Comparison of ENCODE assay signal across 32 cellular contexts in the genomic region with DNA sequence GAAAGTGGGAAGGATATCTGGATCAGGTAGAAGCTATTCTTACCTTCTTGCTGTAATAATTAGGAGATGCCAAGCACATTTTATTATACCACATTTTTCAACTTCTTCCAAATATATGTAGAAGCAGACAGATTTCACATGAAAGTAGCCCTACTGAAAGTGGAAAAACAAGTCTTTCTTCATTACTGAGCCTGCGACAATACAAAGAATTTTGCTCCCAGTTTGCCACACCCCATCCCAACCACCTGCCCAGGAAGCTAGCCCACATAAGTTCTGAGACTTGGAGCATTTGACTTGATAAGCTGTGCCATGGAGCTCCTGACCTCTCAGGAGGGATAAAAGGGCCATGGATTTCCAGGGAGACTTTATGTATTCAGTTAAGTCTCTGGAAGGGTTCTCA.
DNase-seq lines count a peak whose midpoint lies in the region; ATAC-seq, FAIRE-seq and TF ChIP-seq lines count a peak whose summit lies in the region.
"Had no signal": no experiment of that assay in that cellular context is flagged by ENCODE, and none has a peak within 500 bp of the region (broad histone marks: within the 10 kb centered on the region; RNA-seq: fewer than 3 reads in every experiment).

No MANE protein-coding gene starts in this region.

- no peak for FAIRE-seq in small intestine (lab: Jason Lieb, UNC)
- FAIRE-seq: endometrium, GM12878 had no signal

- TF ChIP-seq CTCF in RWPE2 (IDR thresholded peaks at IDR 0.05; ENCODE audit: poor library complexity, severe bottlenecking) (no peak), Peyer's patch (IDR thresholded peaks at IDR 0.05) (no peak)

- no peak overlapping the region for H3K27ac Mint-ChIP-seq in activated T-cell treated with anti-CD3 and anti-CD28 coated beads, Interleukin-2, amount 50 U/mL, for 24 hours
- H3K27ac Mint-ChIP-seq: activated CD4-positive, alpha-beta memory T cell treated with anti-CD3 and anti-CD28 coated beads for 36 hours; B cell; CD4-positive, alpha-beta memory T cell; T-helper 1 cell treated with Interleukin-12 subunit alpha and Interleukin-12 subunit beta and Interleukin-4 antibody, amounts not matched to agents 30 μg/mL and 1 μg/mL, for 36 hours had no signal

- H3K27ac ChIP-seq in RWPE2 (ENCODE audit: poor library complexity, severe bottlenecking): no peak overlapping the region
- no peak overlapping the region for H3K27ac ChIP-seq in small intestine (ENCODE audit: low read depth in 1 of 2, low read length in 1 of 2)
- no peak overlapping the region for H3K27ac ChIP-seq in Peyer's patch
- H3K27ac ChIP-seq: heart right ventricle, parathyroid adenoma, right atrium auricular region, RWPE1, SK-N-MC, testis, vagina had no signal

- no peak overlapping the region for H3K4me3 Mint-ChIP-seq in activated T-cell treated with anti-CD3 and anti-CD28 coated beads, Interleukin-2, amount 50 U/mL, for 24 hours
- H3K4me3 Mint-ChIP-seq: activated CD4-positive, alpha-beta memory T cell treated with anti-CD3 and anti-CD28 coated beads for 36 hours; B cell; CD4-positive, alpha-beta memory T cell; T-helper 1 cell treated with Interleukin-12 subunit alpha and Interleukin-12 subunit beta and Interleukin-4 antibody, amounts not matched to agents 30 μg/mL and 1 μg/mL, for 36 hours had no signal

- no peaks in the 10 kb centered on the region for H3K4me1 Mint-ChIP-seq in activated T-cell treated with anti-CD3 and anti-CD28 coated beads, Interleukin-2, amount 50 U/mL, for 24 hours (ENCODE audit: low read depth)
- H3K4me1 Mint-ChIP-seq: B cell; CD4-positive, alpha-beta memory T cell had no signal

- H3K36me3 Mint-ChIP-seq in activated T-cell treated with anti-CD3 and anti-CD28 coated beads, Interleukin-2, amount 50 U/mL, for 24 hours (ENCODE audit: low read depth): no peaks in the 10 kb centered on the region
- H3K36me3 Mint-ChIP-seq: activated CD4-positive, alpha-beta memory T cell treated with anti-CD3 and anti-CD28 coated beads for 36 hours; CD4-positive, alpha-beta memory T cell had no signal

- H3K27me3 Mint-ChIP-seq in activated T-cell treated with anti-CD3 and anti-CD28 coated beads, Interleukin-2, amount 50 U/mL, for 24 hours: no peaks in the 10 kb centered on the region
- H3K27me3 Mint-ChIP-seq: activated CD4-positive, alpha-beta memory T cell treated with anti-CD3 and anti-CD28 coated beads for 36 hours; B cell; CD4-positive, alpha-beta memory T cell had no signal

- peaks cover 12% of the 10 kb centered on the region for H3K9me3 Mint-ChIP-seq in activated T-cell treated with anti-CD3 and anti-CD28 coated beads, Interleukin-2, amount 50 U/mL, for 24 hours

- TF ChIP-seq POLR2A in Peyer's patch (IDR thresholded peaks at IDR 0.05): no peak

- ATAC-seq in RWPE2 (ENCODE audit: low read depth) (0 out of 3 replicates have a peak, but pooled peaks have one; percentile 29), HG03432 (IDR thresholded peaks at IDR 0.05; ENCODE audit: unreplicated experiment) (no peak)
- ATAC-seq: GM12878, heart right ventricle had no signal

- H3K9me3 ChIP-seq in RWPE2 (ENCODE audit: severe bottlenecking) (peaks cover 4% of the 10 kb centered on the region), small intestine (ENCODE audit: control insufficient read depth, low read depth) (no peaks in the 10 kb centered on the region), Peyer's patch (no peaks in the 10 kb centered on the region)
- H3K9me3 ChIP-seq: HAP-1, testis, vagina had no signal

- 15 to 33% (median 21%) methylated on average over 1 of the region's 1 CpG for WGBS in small intestine, 3 donors

- H3K4me1 ChIP-seq in RWPE2 (ENCODE audit: insufficient read depth, poor library complexity, severe bottlenecking): no peaks in the 10 kb centered on the region
- H3K4me1 ChIP-seq in small intestine (ENCODE audit: control insufficient read depth in 2 of 2, insufficient read depth in 1 of 2, low read depth in 1 of 2, low read length in 1 of 2): no peaks in the 10 kb centered on the region
- no peaks in the 10 kb centered on the region for H3K4me1 ChIP-seq in Peyer's patch
- H3K4me1 ChIP-seq: HAP-1, heart right ventricle, parathyroid adenoma, right atrium auricular region, testis, vagina had no signal

- H3K27me3 ChIP-seq in RWPE2 (ENCODE audit: insufficient read depth, poor library complexity, severe bottlenecking): no peaks in the 10 kb centered on the region
- H3K27me3 ChIP-seq in small intestine (ENCODE audit: control insufficient read depth in 2 of 2, insufficient read depth in 2 of 2, low read length in 2 of 2): no peaks in the 10 kb centered on the region
- no peaks in the 10 kb centered on the region for H3K27me3 ChIP-seq in Peyer's patch
- H3K27me3 ChIP-seq: heart right ventricle, right atrium auricular region, testis, vagina had no signal

- no peaks in the 10 kb centered on the region for H3K36me3 ChIP-seq in RWPE2 (ENCODE audit: low read depth)
- H3K36me3 ChIP-seq in small intestine (ENCODE audit: control insufficient read depth in 2 of 2, insufficient read depth in 2 of 2, low read length in 2 of 2): no peaks in the 10 kb centered on the region
- no peaks in the 10 kb centered on the region for H3K36me3 ChIP-seq in Peyer's patch
- H3K36me3 ChIP-seq: HAP-1, heart right ventricle, right atrium auricular region, vagina had no signal

- DNase-seq in ELF-1 (ENCODE audit: low read depth, low spot score) (peak; percentile 36), RWPE2 (ENCODE audit: low spot score) (no peak), iPS-NIHi11 (ENCODE audit: low spot score) (peak; percentile 17), small intestine (peak; percentile 42), T1000 (lab: John Stamatoyannopoulos, UW) (no peak), Peyer's patch (no peak)
- DNase-seq in activated T-cell treated with anti-CD3 and anti-CD28 coated beads, Interleukin-2, amount 50 U/mL, for 24 hours: no peak
- DNase-seq: ACHN; activated CD4-positive, alpha-beta memory T cell treated with anti-CD3 and anti-CD28 coated beads for 36 hours; activated CD4-positive, CD25-positive, alpha-beta regulatory T cell treated with anti-CD3 and anti-CD28 coated beads, Interleukin-2, amount 50 U/mL, for 72 hours; activated naive CD4-positive, alpha-beta T cell treated with Interleukin-2 at 50 U/mL for 16 hours; CD4-positive, alpha-beta memory T cell; foreskin melanocyte; heart right ventricle; IMR-90; NCI-H146; NCI-H2107; NCI-H446 treated with DMSO at 0.1 percent for 48 hours; stimulated activated CD4-positive, alpha-beta T cell treated with anti-CD3 and anti-CD28 coated beads, Interleukin-1b, Interleukin-23, amount 100 ng/mL, for 48 hours; stimulated activated naive CD4-positive, alpha-beta T cell treated with Interleukin-2 at 50 U/mL for 16 hours; testis had no signal

- H3K4me3 ChIP-seq in RWPE2 (ENCODE audit: severe bottlenecking) (no peak overlapping the region), small intestine (ENCODE audit: low read depth in 1 of 2, low read length in 2 of 2) (no peak overlapping the region), Peyer's patch (no peak overlapping the region)
- H3K4me3 ChIP-seq: GM12878, HAP-1, heart right ventricle, right atrium auricular region, SK-N-MC, testis, vagina had no signal

Comparison
In these comparisons a context has a peak if more than half of its experiments do, and no peak if none do; other contexts are left out.
1. DNase-seq: peak in ELF-1 (single experiment), iPS-NIHi11 (single experiment) and small intestine (single experiment); none in RWPE2 (single experiment), activated T-cell treated with anti-CD3 and anti-CD28 coated beads, Interleukin-2, amount 50 U/mL, for 24 hours (single experiment), T1000 (single experiment) and Peyer's patch (0 of 3).